17 cellular contexts compared by ENCODE assay signal in genomic region chr16:11346700-11347319, GRCh38. TPM values are rescaled to one million over a fixed set of nuclear protein-coding genes. Genes with fewer than 3 reads are reported as not detected.
A peak's percentile ranks its signal among the peaks of the same experiment; 100 is the strongest.
DNase-seq lines count a peak whose midpoint lies in the region; ATAC-seq and TF ChIP-seq lines count a peak whose summit lies in the region.
"Had no signal": no experiment of that assay in that cellular context is flagged by ENCODE, and none has a peak within 500 bp of the region (broad histone marks: within the 10 kb centered on the region; RNA-seq: fewer than 3 reads in every experiment).

No MANE protein-coding gene starts in this region.

- H3K4me3 Mint-ChIP-seq in activated naive CD4-positive, alpha-beta T cell treated with anti-CD3 and anti-CD28 coated beads, Interleukin-2, amount 10 ng/mL, durations not matched to agents 7 days and 5 days, result peak overlapping the region; percentile 90
- peak overlapping the region; percentile 80 for H3K4me3 Mint-ChIP-seq in dendritic cell treated with granulocyte-macrophage colony-stimulating factor and Interleukin-4, amounts not matched to agents 40 ng/mL and 50 ng/mL, for 4 days
- peak overlapping the region; percentile 83 to 93 for H3K4me3 Mint-ChIP-seq in stimulated activated naive B cell treated with anti-CD40 and anti-IgM and Interleukin-4, amounts not matched to agents 10 μg/mL and 1 μg/mL and 100 μg/mL, for 72 hours

- H3K27me3 Mint-ChIP-seq in activated naive CD4-positive, alpha-beta T cell treated with anti-CD3 and anti-CD28 coated beads, Interleukin-2, amount 10 ng/mL, durations not matched to agents 7 days and 5 days, result no peaks in the 10 kb centered on the region
- peaks cover 6% of the 10 kb centered on the region for H3K27me3 Mint-ChIP-seq in dendritic cell treated with granulocyte-macrophage colony-stimulating factor and Interleukin-4, amounts not matched to agents 40 ng/mL and 50 ng/mL, for 4 days
- H3K27me3 Mint-ChIP-seq in stimulated activated naive B cell treated with anti-CD40 and anti-IgM and Interleukin-4, amounts not matched to agents 10 μg/mL and 1 μg/mL and 100 μg/mL, for 72 hours, result no peaks in the 10 kb centered on the region

- H3K36me3 Mint-ChIP-seq in activated naive CD4-positive, alpha-beta T cell treated with anti-CD3 and anti-CD28 coated beads, Interleukin-2, amount 10 ng/mL, durations not matched to agents 7 days and 5 days, result peaks cover 51% of the 10 kb centered on the region
- H3K36me3 Mint-ChIP-seq in dendritic cell treated with granulocyte-macrophage colony-stimulating factor and Interleukin-4, amounts not matched to agents 40 ng/mL and 50 ng/mL, for 4 days (ENCODE audit: low read depth), result peaks cover 16% of the 10 kb centered on the region
- H3K36me3 Mint-ChIP-seq in stimulated activated naive B cell treated with anti-CD40 and anti-IgM and Interleukin-4, amounts not matched to agents 10 μg/mL and 1 μg/mL and 100 μg/mL, for 72 hours, result peaks cover 16 to 27% of the 10 kb centered on the region in 2 donors

- H3K4me3 ChIP-seq in OCI-LY1 (ENCODE audit: low read depth, low read length, poor library complexity, severe bottlenecking) (peak overlapping the region; percentile 95), suprapubic skin (no peak overlapping the region)
- H3K4me3 ChIP-seq: thoracic aorta had no signal

- no peaks in the 10 kb centered on the region for H3F3A ChIP-seq in OCI-LY1 (ENCODE audit: insufficient read depth, low read length)

- ATAC-seq in stimulated activated naive B cell treated with anti-CD40 and anti-IgM and Interleukin-4, amounts not matched to agents 10 μg/mL and 1 μg/mL and 100 μg/mL, for 72 hours (replicated peaks), result no peak
- ATAC-seq: activated CD4-positive, CD25-positive, alpha-beta regulatory T cell treated with anti-CD3 and anti-CD28 coated beads, Interleukin-2, amount 50 U/mL, for 24 hours; Right ventricle myocardium inferior had no signal

- intact Hi-C loops in dendritic cell treated with granulocyte-macrophage colony-stimulating factor and Interleukin-4, amounts not matched to agents 40 ng/mL and 50 ng/mL, for 4 days (cut with micrococcal nuclease), result loop anchor here (5.0 kb wide), 1 partner anchor 35 kb away; no protein-coding TSS in a partner anchor

- peak overlapping the region; percentile 37 for H3K27ac ChIP-seq in OCI-LY1 (ENCODE audit: low read depth, low read length, poor library complexity, severe bottlenecking)
- no peak overlapping the region for H3K27ac ChIP-seq in suprapubic skin
- H3K27ac ChIP-seq: thoracic aorta had no signal

- CTCF ChIA-PET in activated naive CD4-positive, alpha-beta T cell treated with anti-CD3 and anti-CD28 coated beads, Interleukin-2, amount 10 ng/mL, durations not matched to agents 7 days and 5 days (lab: Charles Lee), result interaction anchor here (0.6 to 1.2 kb wide), 3 partner anchors 10 to 525 kb away, joined by 3 read pairs; no protein-coding TSS in a partner anchor

- H3K9ac ChIP-seq in OCI-LY1 (ENCODE audit: low read length), result peak overlapping the region; percentile 95; the same call in 1 of the 2 replicates

- H3K79me2 ChIP-seq in OCI-LY1 (ENCODE audit: insufficient read depth, low read length), result no peaks in the 10 kb centered on the region

- H3K36me3 ChIP-seq in OCI-LY1 (ENCODE audit: insufficient read depth, low read length) (0 out of 2 replicates have a peak, but pooled peaks cover 7% of the 10 kb centered on the region), suprapubic skin (no peaks in the 10 kb centered on the region)
- H3K36me3 ChIP-seq: thoracic aorta had no signal

- no peaks in the 10 kb centered on the region for H3K9me2 ChIP-seq in OCI-LY1 (ENCODE audit: low read depth, low read length)

- no peak for TF ChIP-seq POLR2A in suprapubic skin (IDR thresholded peaks at IDR 0.05)

- no peak for TF ChIP-seq EP300 in suprapubic skin (IDR thresholded peaks at IDR 0.05)

- 77% methylated on average over 6 of the region's 9 CpGs for WGBS in suprapubic skin

- H3K9me3 ChIP-seq in OCI-LY1 (ENCODE audit: low read length) (no peaks in the 10 kb centered on the region), suprapubic skin (no peaks in the 10 kb centered on the region)
- H3K9me3 ChIP-seq: thoracic aorta had no signal

- peak overlapping the region; percentile 90 for H3K27ac Mint-ChIP-seq in activated naive CD4-positive, alpha-beta T cell treated with anti-CD3 and anti-CD28 coated beads, Interleukin-2, amount 10 ng/mL, durations not matched to agents 7 days and 5 days
- H3K27ac Mint-ChIP-seq in dendritic cell treated with granulocyte-macrophage colony-stimulating factor and Interleukin-4, amounts not matched to agents 40 ng/mL and 50 ng/mL, for 4 days, result peak overlapping the region; percentile 78
- H3K27ac Mint-ChIP-seq in stimulated activated naive B cell treated with anti-CD40 and anti-IgM and Interleukin-4, amounts not matched to agents 10 μg/mL and 1 μg/mL and 100 μg/mL, for 72 hours, result peak overlapping the region; percentile 73

- peak overlapping the region; percentile 99 for H3K4me2 ChIP-seq in OCI-LY1 (ENCODE audit: low read length)

- H3K9me3 Mint-ChIP-seq in activated naive CD4-positive, alpha-beta T cell treated with anti-CD3 and anti-CD28 coated beads, Interleukin-2, amount 10 ng/mL, durations not matched to agents 7 days and 5 days, result no peaks in the 10 kb centered on the region
- H3K9me3 Mint-ChIP-seq in dendritic cell treated with granulocyte-macrophage colony-stimulating factor and Interleukin-4, amounts not matched to agents 40 ng/mL and 50 ng/mL, for 4 days, result no peaks in the 10 kb centered on the region
- H3K9me3 Mint-ChIP-seq in stimulated activated naive B cell treated with anti-CD40 and anti-IgM and Interleukin-4, amounts not matched to agents 10 μg/mL and 1 μg/mL and 100 μg/mL, for 72 hours, result no peaks in the 10 kb centered on the region

- H3K27me3 ChIP-seq in OCI-LY1 (ENCODE audit: insufficient read depth, low read length), result no peaks in the 10 kb centered on the region
- no peaks in the 10 kb centered on the region for H3K27me3 ChIP-seq in suprapubic skin

- H3K4me1 ChIP-seq in OCI-LY1 (ENCODE audit: insufficient read depth, low read length, severe bottlenecking) (peaks cover 57% of the 10 kb centered on the region), suprapubic skin (peaks cover 53% of the 10 kb centered on the region)

- no peak for DNase-seq in activated naive CD4-positive, alpha-beta T cell treated with anti-CD3 and anti-CD28 coated beads, Interleukin-2, amount 10 ng/mL, durations not matched to agents 7 days and 5 days
- DNase-seq in activated naive CD4-positive, alpha-beta T cell (lab: John Stamatoyannopoulos, UW), result no peak
- DNase-seq in stimulated activated naive B cell treated with anti-CD40 and anti-IgM and Interleukin-4, amounts not matched to agents 10 μg/mL and 1 μg/mL and 100 μg/mL, for 72 hours, result no peak
- DNase-seq in amygdala (lab: John Stamatoyannopoulos, UW) (no peak), RPMI8226 (no peak), suprapubic skin (ENCODE audit: low spot score in 2 of 2) (no peak)
- DNase-seq: AML-193; amniotic stem cell; effector memory CD4-positive, alpha-beta T cell; head of caudate nucleus; KG1; retina had no signal

- TF ChIP-seq CTCF in OCI-LY1 (IDR thresholded peaks at IDR 0.05; ENCODE audit: low read length) (no peak), suprapubic skin (IDR thresholded peaks at IDR 0.05) (no peak)

- peaks cover 81% of the 10 kb centered on the region for H3K4me1 Mint-ChIP-seq in activated naive CD4-positive, alpha-beta T cell treated with anti-CD3 and anti-CD28 coated beads, Interleukin-2, amount 10 ng/mL, durations not matched to agents 7 days and 5 days
- H3K4me1 Mint-ChIP-seq in dendritic cell treated with granulocyte-macrophage colony-stimulating factor and Interleukin-4, amounts not matched to agents 40 ng/mL and 50 ng/mL, for 4 days (ENCODE audit: low read depth), result peaks cover 63% of the 10 kb centered on the region
- peaks cover 38 to 55% of the 10 kb centered on the region in 2 donors for H3K4me1 Mint-ChIP-seq in stimulated activated naive B cell treated with anti-CD40 and anti-IgM and Interleukin-4, amounts not matched to agents 10 μg/mL and 1 μg/mL and 100 μg/mL, for 72 hours

- no peak overlapping the region for H2AFZ ChIP-seq in OCI-LY1 (ENCODE audit: low read length)

- no peaks in the 10 kb centered on the region for H4K20me1 ChIP-seq in OCI-LY1 (ENCODE audit: insufficient read depth, low read length)

RNA-seq across cellular contexts. Expression of gene RMI2, which starts 1.6 kb away (rescaled TPM):
- total RNA-seq in suprapubic skin, result 1 to 10 TPM; 2.7 to 7.7 (median 6.4) TPM
